Comparison of ENCODE assay signal across 35 cellular contexts in genomic region chr6:14134211-14134910, GRCh38. TPM values are rescaled to one million over a fixed set of nuclear protein-coding genes. Genes with fewer than 3 reads are reported as not detected.
DNase-seq lines count a peak whose midpoint lies in the region; ATAC-seq, FAIRE-seq and TF ChIP-seq lines count a peak whose summit lies in the region.
"Had no signal": no experiment of that assay in that cellular context is flagged by ENCODE, and none has a peak within 500 bp of the region (broad histone marks: within the 10 kb centered on the region; RNA-seq: fewer than 3 reads in every experiment).

No MANE protein-coding gene starts in this region.

- CTCF ChIA-PET in OCI-LY7 (lab: Charles Lee; ENCODE audit: unreplicated experiment), result no interaction called here

- DNase-seq in activated naive CD4-positive, alpha-beta T cell treated with anti-CD3 and anti-CD28 coated beads, Interleukin-2, amount 50 U/mL, for 72 hours (ENCODE audit: low spot score in 2 of 2), result no peak
- no peak for DNase-seq in activated naive CD4-positive, alpha-beta T cell treated with Interleukin-2 at 50 U/mL for 16 hours
- DNase-seq in OCI-LY7 (ENCODE audit: low spot score), result peak; percentile 76
- DNase-seq in kidney, result no peak
- no peak for DNase-seq in DMS 273 (lab: John Stamatoyannopoulos, UW; ENCODE audit: unreplicated experiment)
- DNase-seq in germinal center (ENCODE audit: low spot score), result no peak
- no peak for DNase-seq in activated CD8-positive, alpha-beta memory T cell treated with anti-CD3 and anti-CD28 coated beads for 24 hours
- DNase-seq in SKM-1 treated with dmso at 0.1 percent for 144 hours (lab: John Stamatoyannopoulos, UW; ENCODE audit: unreplicated experiment), result no peak
- DNase-seq: activated CD4-positive, alpha-beta T cell treated with anti-CD3 and anti-CD28 coated beads, Interleukin-2, amount 50 U/mL, for 4 hours; activated CD8-positive, alpha-beta memory T cell treated with anti-CD3 and anti-CD28 coated beads, Interleukin-2, amount 50 U/mL, for 48 hours; activated naive CD8-positive, alpha-beta T cell treated with anti-CD3 and anti-CD28 coated beads, Interleukin-2, amount 10 ng/mL, durations not matched to agents 7 days and 5 days; CD4-positive, alpha-beta memory T cell; DMS 273 treated with DMSO at 0.1 percent for 48 hours; effector memory CD8-positive, alpha-beta T cell; foreskin keratinocyte; GOT3; NCI-H1092; NCI-H187; NCI-H2171 treated with DMSO at 0.1 percent for 48 hours; NCI-H524 treated with DMSO at 0.1 percent for 48 hours; occipital lobe; SIG-M5; stimulated activated naive CD8-positive, alpha-beta T cell treated with anti-CD3 and anti-CD28 coated beads, Interleukin-15, amount 100 ng/mL, for 72 hours; T-helper 1 cell; thyroid gland had no signal

- H3K9me2 ChIP-seq in OCI-LY7 (ENCODE audit: insufficient read depth, low read length), result no peaks in the 10 kb centered on the region

- no peaks in the 10 kb centered on the region for H4K20me1 ChIP-seq in OCI-LY7 (ENCODE audit: insufficient read depth, low read length)

- H3K27ac Mint-ChIP-seq in activated naive CD4-positive, alpha-beta T cell treated with anti-CD3 and anti-CD28 coated beads, Interleukin-2, amount 50 U/mL, for 72 hours, result peak overlapping the region; percentile 41 to 42
- H3K27ac Mint-ChIP-seq: activated naive CD8-positive, alpha-beta T cell treated with anti-CD3 and anti-CD28 coated beads, Interleukin-2, amount 10 ng/mL, durations not matched to agents 7 days and 5 days; activated T-helper 2 cell treated with anti-CD3 and anti-CD28 coated beads, Interferon-gamma antibody, Interleukin-2, Interleukin-4, amounts not matched to agents 10 μg/mL and 5 μg/mL and 100 μg/mL, durations not matched to agents 14 hours and 24 hours and 36 hours; stimulated activated naive CD8-positive, alpha-beta T cell treated with anti-CD3 and anti-CD28 coated beads, Interleukin-15, amount 100 ng/mL, for 72 hours had no signal

- H3K36me3 ChIP-seq in OCI-LY7 (ENCODE audit: insufficient read depth, low read length), result peaks cover 70% of the 10 kb centered on the region
- H3K36me3 ChIP-seq in kidney (ENCODE audit: control insufficient read depth in 1 of 2, insufficient read depth in 2 of 2, low read length in 2 of 2), result peaks cover 0 to 10% of the 10 kb centered on the region in 2 donors
- H3K36me3 ChIP-seq: ascending aorta, cardiac muscle cell, thyroid gland had no signal

- H3K9me3 ChIP-seq in OCI-LY7 (ENCODE audit: low read length) (no peaks in the 10 kb centered on the region; the same call in 1 of the 2 replicates), kidney (ENCODE audit: control insufficient read depth in 1 of 2, low read length in 2 of 2) (no peaks in the 10 kb centered on the region)
- H3K9me3 ChIP-seq: ascending aorta, esophagus muscularis mucosa, thyroid gland, vagina had no signal

- no peaks in the 10 kb centered on the region for H3K79me2 ChIP-seq in OCI-LY7 (ENCODE audit: insufficient read depth, low read depth, low read length)

- peaks cover 25% of the 10 kb centered on the region for H3K4me1 ChIP-seq in OCI-LY7 (ENCODE audit: insufficient read depth, low read length, poor library complexity, severe bottlenecking)
- peaks cover 7 to 17% of the 10 kb centered on the region in 2 donors for H3K4me1 ChIP-seq in kidney (ENCODE audit: control insufficient read depth in 1 of 2, insufficient read depth in 1 of 2, low read depth in 1 of 2, low read length in 2 of 2)
- H3K4me1 ChIP-seq: ascending aorta, foreskin keratinocyte had no signal

- peak overlapping the region; percentile 16 for H3K27ac ChIP-seq in OCI-LY7 (ENCODE audit: low read depth, low read length, poor library complexity, severe bottlenecking)
- peak overlapping the region; percentile 48 to 52 for H3K27ac ChIP-seq in kidney (ENCODE audit: low read depth in 2 of 2, low read length in 2 of 2)
- H3K27ac ChIP-seq: 22Rv1, ascending aorta, cardiac muscle cell, coronary artery, esophagus muscularis mucosa, foreskin keratinocyte, thyroid gland, vagina had no signal

- peak overlapping the region; percentile 12 for H3K4me3 ChIP-seq in OCI-LY7 (ENCODE audit: low read depth, low read length, poor library complexity, severe bottlenecking)
- no peak overlapping the region for H3K4me3 ChIP-seq in kidney (ENCODE audit: low read length in 2 of 2)
- H3K4me3 ChIP-seq: ascending aorta, cardiac muscle cell, coronary artery, esophagus muscularis mucosa, thyroid gland, vagina had no signal

- H3K9ac ChIP-seq in kidney (ENCODE audit: low read length in 2 of 2), result no peak overlapping the region

- H2AFZ ChIP-seq in OCI-LY7 (ENCODE audit: low read length), result no peak overlapping the region

- H3K36me3 Mint-ChIP-seq in activated naive CD4-positive, alpha-beta T cell treated with anti-CD3 and anti-CD28 coated beads, Interleukin-2, amount 50 U/mL, for 72 hours, result peaks cover 38 to 48% of the 10 kb centered on the region in 2 donors

- POLR2A ChIA-PET in OCI-LY7 (lab: Charles Lee), result interaction anchor here (0.7 to 2.1 kb wide), 6 partner anchors 10 to 911 kb away, joined by 3 to 9 read pairs (median 3); no protein-coding TSS in a partner anchor

- TF ChIP-seq CTCF in OCI-LY7 (conservative IDR thresholded peaks at IDR 0.05; ENCODE audit: low read length), result no peak
- no peak for TF ChIP-seq CTCF in kidney (IDR thresholded peaks at IDR 0.05; ENCODE audit: borderline replicate concordance, extremely low read depth, insufficient read depth)

- intact Hi-C loops in OCI-LY7 (cut with micrococcal nuclease; ENCODE audit: unreplicated experiment), result no loop called here
- intact Hi-C loops in kidney (cut with DNase I), result no loop called here

- ATAC-seq in activated naive CD4-positive, alpha-beta T cell treated with anti-CD3 and anti-CD28 coated beads, Interleukin-2, amount 50 U/mL, for 72 hours, result no peak
- ATAC-seq: effector memory CD8-positive, alpha-beta T cell; foreskin keratinocyte; left lobe of liver; Panc1; stimulated activated naive CD8-positive, alpha-beta T cell treated with anti-CD3 and anti-CD28 coated beads, Interleukin-15, amount 100 ng/mL, for 72 hours had no signal

- H3K4me2 ChIP-seq in OCI-LY7 (ENCODE audit: low read length), result peak overlapping the region; percentile 44

- no TSS peak for BruUV-seq in OCI-LY7 (replicated peaks; lab: Mats Ljungman, UMichigan)

- FAIRE-seq in kidney (lab: Jason Lieb, UNC), result no peak
- FAIRE-seq: GM18507 had no signal

- no peaks in the 10 kb centered on the region for H3K9me3 Mint-ChIP-seq in activated naive CD4-positive, alpha-beta T cell treated with anti-CD3 and anti-CD28 coated beads, Interleukin-2, amount 50 U/mL, for 72 hours
- H3K9me3 Mint-ChIP-seq: activated T-helper 2 cell treated with anti-CD3 and anti-CD28 coated beads, Interferon-gamma antibody, Interleukin-2, Interleukin-4, amounts not matched to agents 10 μg/mL and 5 μg/mL and 100 μg/mL, durations not matched to agents 14 hours and 24 hours and 36 hours; effector memory CD8-positive, alpha-beta T cell; stimulated activated naive CD8-positive, alpha-beta T cell treated with anti-CD3 and anti-CD28 coated beads, Interleukin-15, amount 100 ng/mL, for 72 hours had no signal

RNA-seq across cellular contexts. Expression of gene CD83, which starts 16.8 kb away (rescaled TPM):
- total RNA-seq in activated naive CD4-positive, alpha-beta T cell treated with anti-CD3 and anti-CD28 coated beads, Interleukin-2, amount 50 U/mL, for 72 hours, result 10 to 100 TPM in 1 of 2 donors, 1 to 10 TPM in 1; 8.9 to 13.8 TPM
- total RNA-seq in OCI-LY7 (2014; rRNA removed; shearing (Covaris generic)), result 26.2 and 29.7 TPM in 2 replicates
- 12.1 and 15.0 TPM in 2 replicates for total RNA-seq in OCI-LY7 (2022)
- 4.0 TPM for total RNA-seq in kidney
- polyA plus RNA-seq in kidney (ENCODE audit: insufficient read depth, low read depth, low replicate concordance), result 15.4 TPM
